In the genomic region with DNA sequence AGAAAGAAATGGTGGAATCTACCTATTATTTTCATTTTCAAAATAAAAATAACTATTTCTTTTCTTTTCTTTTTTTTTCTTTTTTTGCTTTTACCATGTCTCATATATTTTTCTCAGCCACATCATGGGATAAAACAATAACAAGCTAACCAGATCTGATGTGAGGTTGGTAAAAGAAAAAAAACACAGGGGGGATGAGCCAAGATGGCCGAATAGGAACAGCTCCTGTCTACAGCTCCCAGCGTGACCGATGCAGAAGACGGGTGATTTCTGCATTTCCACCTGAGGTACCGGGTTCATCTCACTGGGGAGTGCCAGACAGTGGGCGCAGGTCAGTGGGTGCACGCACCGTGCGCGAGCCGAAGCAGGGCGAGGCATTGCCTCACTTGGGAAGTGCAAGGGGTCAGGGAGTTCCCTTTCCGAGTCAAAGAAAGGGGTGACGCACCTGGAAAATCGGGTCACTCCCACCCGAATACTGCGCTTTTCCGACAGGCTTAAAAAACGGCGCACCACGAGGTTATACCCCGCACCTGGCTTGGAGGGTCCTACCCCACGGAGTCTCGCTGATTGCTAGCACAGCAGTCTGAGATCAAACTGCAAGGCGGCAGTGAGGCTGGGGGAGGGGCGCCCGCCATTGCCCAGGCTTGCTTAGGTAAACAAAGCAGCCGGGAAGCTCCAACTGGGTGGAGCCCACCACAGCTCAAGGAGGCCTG, we compare ENCODE assay signal across 11 cellular contexts. TPM values are rescaled to one million over a fixed set of nuclear protein-coding genes. Genes with fewer than 3 reads are reported as not detected.
DNase-seq lines count a peak whose midpoint lies in the region; ATAC-seq, FAIRE-seq and TF ChIP-seq lines count a peak whose summit lies in the region.
"Not testable (repeated sequence)": the region's sequence is repeated elsewhere in the genome, so short reads cannot be mapped to it uniquely, and the experiment has no call there.
"Had no signal": no experiment of that assay in that cellular context is flagged by ENCODE, and none has a peak within 500 bp of the region (broad histone marks: within the 10 kb centered on the region; RNA-seq: fewer than 3 reads in every experiment).

No MANE protein-coding gene starts in this region.

- H3K9me1 ChIP-seq in K562 (ENCODE audit: control insufficient read depth, insufficient read depth, low read length): not testable (repeated sequence)

- H3K23ac ChIP-seq in neuronal stem cell (ENCODE audit: low read depth, low read length, poor library complexity): not testable (repeated sequence)

- CTCF ChIA-PET in RWPE1 (lab: Yijun Ruan, JAX): interaction anchor here (0.7 kb wide), 1 partner anchor 47 kb away, joined by 5 read pairs; no protein-coding TSS in a partner anchor
- CTCF ChIA-PET in K562 (lab: Yijun Ruan, JAX; ENCODE audit: low intra/inter-chr PET ratio): not testable (repeated sequence)

- H3K4me1 Mint-ChIP-seq in GM23338: not testable (repeated sequence)

- H3K27ac Mint-ChIP-seq in GM23338: not testable (repeated sequence)

- not testable (repeated sequence) for H2BK120ac ChIP-seq in neuronal stem cell (ENCODE audit: low read depth, low read length)

- H2BK12ac ChIP-seq in neuronal stem cell (ENCODE audit: low read length): not testable (repeated sequence)

- not testable (repeated sequence) for H2AFZ ChIP-seq in GM23338
- peak overlapping the region; percentile 90 for H2AFZ ChIP-seq in K562 (ENCODE audit: low read depth, low read length)
- peak overlapping the region; percentile 40 for H2AFZ ChIP-seq in neuronal stem cell (ENCODE audit: low read length)

- not testable (repeated sequence) for H3K27me3 ChIP-seq in GM23338 (ENCODE audit: insufficient read depth); HUES6 (ENCODE audit: control insufficient read depth, insufficient read depth, low read length); K562 (ENCODE audit: control insufficient read depth in 2 of 2, insufficient read depth in 2 of 2, low read length in 2 of 2); neuronal stem cell (ENCODE audit: control insufficient read depth in 3 of 3, insufficient read depth in 3 of 3, low read depth in 1 of 3, low read length in 3 of 3)

- DNase-seq in DMS53 (lab: John Stamatoyannopoulos, UW) (peak; percentile 53), NCI-H1417 (lab: John Stamatoyannopoulos, UW) (peak in 2 of 3 experiments; percentile 12 to 44), K562 (ENCODE audit: extremely low read depth in 1 of 4, low spot score in 3 of 4) (peak in 1 of 4 experiments; percentile 17)
- DNase-seq in GM23338 (ENCODE audit: low spot score); RWPE1 (ENCODE audit: low spot score); neuronal stem cell (ENCODE audit: low spot score): not testable (repeated sequence)

- H3K9me3 ChIP-seq in HUES6 (ENCODE audit: control insufficient read depth, insufficient read depth, low read depth, low read length); K562 (replicated peaks; ENCODE audit: control insufficient read depth, insufficient read depth, low read depth, low read length); neuronal stem cell (replicated peaks in 1 of 2; ENCODE audit: control insufficient read depth in 2 of 2, insufficient read depth in 1 of 2, low read depth in 1 of 2, low read length in 2 of 2): not testable (repeated sequence)

- H3F3A ChIP-seq in GM23338 (replicated peaks; ENCODE audit: low read depth): not testable (repeated sequence)

- BruUV-seq in K562 (replicated peaks; lab: Mats Ljungman, UMichigan): TSS peak; percentile 79

- not testable (repeated sequence) for FAIRE-seq in K562 (lab: Jason Lieb, UNC)

- not testable (repeated sequence) for H4K8ac ChIP-seq in neuronal stem cell (ENCODE audit: low read depth, low read length)

- not testable (repeated sequence) for TF ChIP-seq CTCF in GM23338 (conservative IDR thresholded peaks at IDR 0.05; ENCODE audit: low read depth in 2 of 2); RWPE1 (conservative IDR thresholded peaks at IDR 0.05; ENCODE audit: low read depth); K562 (IDR thresholded peaks at IDR 0.05 in 2 of 3, conservative IDR thresholded peaks at IDR 0.05 in 1 of 3; ENCODE audit: insufficient read depth in 2 of 3, low read depth in 1 of 3, low read length in 3 of 3)

- H3K36me3 Mint-ChIP-seq in GM23338 (ENCODE audit: low read depth): not testable (repeated sequence)

- H3K4me3 ChIP-seq in GM23338 (peak overlapping the region; percentile 34; the same call in 1 of the 2 replicates), HUES6 (ENCODE audit: low read depth, low read length) (peak overlapping the region; percentile 47), K562 (peak overlapping the region; percentile 26)
- not testable (repeated sequence) for H3K4me3 ChIP-seq in neuronal stem cell (ENCODE audit: low read length in 2 of 2)

- not testable (repeated sequence) for ATAC-seq in GM23338
- ATAC-seq in K562: peak; percentile 73

- H4K20me1 ChIP-seq in GM23338 (replicated peaks; ENCODE audit: insufficient read depth); K562 (replicated peaks; ENCODE audit: control insufficient read depth, insufficient read depth, low read length): not testable (repeated sequence)

- intact Hi-C loops in K562 (cut with micrococcal nuclease): not testable (repeated sequence)

- POLR2A ChIA-PET in RWPE1 (lab: Yijun Ruan, JAX; ENCODE audit: low non-redundant PET); K562 (lab: Yijun Ruan, JAX): not testable (repeated sequence)

- H3K9me3 Mint-ChIP-seq in GM23338: peaks cover 13% of the 10 kb centered on the region; the same call in 2 of the 3 replicates

- H2AK5ac ChIP-seq in neuronal stem cell (ENCODE audit: low read depth, low read length): not testable (repeated sequence)

- H3K4me2 ChIP-seq in GM23338; neuronal stem cell (ENCODE audit: insufficient read depth, low read length, poor library complexity, severe bottlenecking): not testable (repeated sequence)
- H3K4me2 ChIP-seq in K562 (ENCODE audit: insufficient read depth, low read length): peak overlapping the region; percentile 58

- in situ Hi-C loops in K562 (cut with MboI): not testable (repeated sequence)

- H3K4me3 Mint-ChIP-seq in GM23338: not testable (repeated sequence)

- 0 out of 2 replicates have a peak, but pooled peaks have one; percentile 35 for TF ChIP-seq POLR2A in K562 (conservative IDR thresholded peaks at IDR 0.05)

- H3K79me2 ChIP-seq in GM23338 (replicated peaks; ENCODE audit: insufficient read depth); K562 (ENCODE audit: control insufficient read depth, insufficient read depth, low read length): not testable (repeated sequence)

- not testable (repeated sequence) for H4K91ac ChIP-seq in neuronal stem cell (ENCODE audit: low read depth, low read length, poor library complexity)

- H3K9ac ChIP-seq in HUES6 (ENCODE audit: low read length): peak overlapping the region; percentile 68
- H3K9ac ChIP-seq in K562 (ENCODE audit: insufficient read depth in 1 of 2, low read depth in 2 of 2, low read length in 2 of 2): peak overlapping the region in 1 of 2 experiments; percentile 34; a peak in 2 of 4 replicates
- not testable (repeated sequence) for H3K9ac ChIP-seq in neuronal stem cell (ENCODE audit: low read depth, low read length, poor library complexity)

- not testable (repeated sequence) for TF ChIP-seq RAD21 in K562 (CRISPR knock-in tag; conservative IDR thresholded peaks at IDR 0.05 in 1 of 2, IDR thresholded peaks at IDR 0.05 in 1 of 2)

- not testable (repeated sequence) for H3K27me3 Mint-ChIP-seq in GM23338 (ENCODE audit: insufficient read depth, low read depth, poor library complexity)

- not testable (repeated sequence) for H2BK5ac ChIP-seq in neuronal stem cell (ENCODE audit: low read length)

- not testable (repeated sequence) for TF ChIP-seq EP300 in K562 (IDR thresholded peaks at IDR 0.05; ENCODE audit: low read length)

- H3K4me1 ChIP-seq in GM23338 (ENCODE audit: insufficient read depth); HUES6 (ENCODE audit: control insufficient read depth, insufficient read depth, low read length); K562 (replicated peaks in 1 of 2; ENCODE audit: control insufficient read depth in 2 of 2, insufficient read depth in 2 of 2, low read length in 2 of 2); neuronal stem cell (ENCODE audit: control insufficient read depth in 2 of 2, insufficient read depth in 1 of 2, low read depth in 1 of 2, low read length in 2 of 2): not testable (repeated sequence)

- H3K79me1 ChIP-seq in neuronal stem cell (ENCODE audit: low read depth, low read length): not testable (repeated sequence)

- H3K36me3 ChIP-seq in GM23338 (ENCODE audit: insufficient read depth); HUES6 (ENCODE audit: control insufficient read depth, insufficient read depth, low read length); K562 (ENCODE audit: control insufficient read depth, insufficient read depth, low read length); neuronal stem cell (replicated peaks in 1 of 2; ENCODE audit: control insufficient read depth in 2 of 2, insufficient read depth in 2 of 2, low read length in 2 of 2): not testable (repeated sequence)

- not testable (repeated sequence) for H3K18ac ChIP-seq in neuronal stem cell (ENCODE audit: low read length)

- not testable (repeated sequence) for H3K4ac ChIP-seq in neuronal stem cell (ENCODE audit: low read length)

- not testable (repeated sequence) for H3K9me2 ChIP-seq in GM23338 (ENCODE audit: insufficient read depth)

- WGBS in K562 (ENCODE audit: insufficient coverage, low coverage, missing lambda C conversion rate): 14% methylated on average over 6 of the region's 28 CpGs
- no CpG with 5 or more reads among the region's 28 CpGs for WGBS in neuronal stem cell (ENCODE audit: extremely low coverage in 2 of 2, insufficient read length in 2 of 2, insufficient replicate concordance in 1 of 2), 2 donors

- not testable (repeated sequence) for H3K14ac ChIP-seq in neuronal stem cell (ENCODE audit: low read length)

- H2BK15ac ChIP-seq in neuronal stem cell (ENCODE audit: low read length): not testable (repeated sequence)

- H3K27ac ChIP-seq in GM23338 (ENCODE audit: low read depth); HUES6 (ENCODE audit: low read depth, low read length); neuronal stem cell (replicated peaks; ENCODE audit: low read length): not testable (repeated sequence)
- H3K27ac ChIP-seq in RWPE1 (peak overlapping the region; percentile 66), K562 (ENCODE audit: extremely low read depth, low read depth, low read length) (peak overlapping the region; percentile 68; the same call in 2 of the 3 replicates)

RNA-seq across cellular contexts. Expression of gene GLRA3, which starts 50.6 kb away (rescaled TPM):
- 0.03 TPM in 1 of 2 replicates, not detected in the other for total RNA-seq in GM23338 (2014; rRNA removed; shearing (Covaris generic))
- polyA plus RNA-seq in GM23338 (2016; fragmentation: Nextera tagmentation; extraction: Ambion mirVana): 0.09 and 0.19 TPM in 2 replicates
- 0.12 and 0.63 TPM in 2 replicates for total RNA-seq in K562 (2011; cell fraction: chromatin; rRNA removed; ENCODE audit: low replicate concordance)
- 0.17 TPM in 1 of 2 replicates, not detected in the other for total RNA-seq in K562 (2011; cell fraction: nucleolus; rRNA removed)
- 0.08 and 0.15 TPM in 2 replicates for total RNA-seq in K562 (2011; cell fraction: nucleoplasm; rRNA removed)
- total RNA-seq in K562 (2014; rRNA removed): 0.04 TPM in 1 of 2 replicates, not detected in the other
- 0.07 and 0.29 TPM in 2 replicates for total RNA-seq in K562 (2014; rRNA removed; fragmentation: Illumina TruSeq; extraction: Trizol)
- total RNA-seq in K562 (2015; rRNA removed; fragmentation: Illumina TruSeq; extraction: Trizol): 0.04 and 0.07 TPM in 2 replicates
- total RNA-seq in K562 (2021): 0.11 TPM in 1 of 2 replicates, not detected in the other
- polyA plus RNA-seq in K562 (2011; rRNA removed): 0.11 and 0.14 TPM in 2 replicates
- 0.01 TPM in 2 replicates for polyA plus RNA-seq in K562 (2011; cell fraction: cytosol; rRNA removed)
- polyA plus RNA-seq in K562 (2011; cell fraction: nucleus; rRNA removed): 0.03 TPM in 2 replicates
- 0.05 and 0.06 TPM in 2 replicates for polyA plus RNA-seq in K562 (2012)
- polyA plus RNA-seq in K562 (2014; fragmentation: Illumina TruSeq; extraction: Trizol): 0.01 and 0.06 TPM in 2 replicates
- under 1 TPM; 0.08 to 0.10 TPM for polyA plus RNA-seq in K562 (2014; fragmentation: Nextera tagmentation; extraction: Ambion mirVana)
- 0.07 and 0.08 TPM in 2 replicates for polyA plus RNA-seq in K562 (2014; rRNA removed)
- 0.07 and 0.12 TPM in 2 replicates for polyA minus RNA-seq in K562 (2011; rRNA and poly(A)+ RNA removed)
- not detected in 2 replicates for polyA minus RNA-seq in K562 (2011; cell fraction: cytosol; rRNA and poly(A)+ RNA removed)
- polyA minus RNA-seq in K562 (2011; cell fraction: nucleus; rRNA and poly(A)+ RNA removed): 0.11 and 0.13 TPM in 2 replicates
- polyA plus RNA-seq in neuronal stem cell (2013, experiment 1 of 2): 0.03 TPM
- polyA plus RNA-seq in neuronal stem cell (2013, experiment 2 of 2): 0.03 TPM
- total RNA-seq: CD4-positive, alpha-beta memory T cell; IMR-90 had no signal
- polyA plus RNA-seq: AG04450; CD14-positive monocyte; CD4-positive, alpha-beta memory T cell; IMR-90 had no signal
